1 cellular context compared by ENCODE assay signal in the genomic region with DNA sequence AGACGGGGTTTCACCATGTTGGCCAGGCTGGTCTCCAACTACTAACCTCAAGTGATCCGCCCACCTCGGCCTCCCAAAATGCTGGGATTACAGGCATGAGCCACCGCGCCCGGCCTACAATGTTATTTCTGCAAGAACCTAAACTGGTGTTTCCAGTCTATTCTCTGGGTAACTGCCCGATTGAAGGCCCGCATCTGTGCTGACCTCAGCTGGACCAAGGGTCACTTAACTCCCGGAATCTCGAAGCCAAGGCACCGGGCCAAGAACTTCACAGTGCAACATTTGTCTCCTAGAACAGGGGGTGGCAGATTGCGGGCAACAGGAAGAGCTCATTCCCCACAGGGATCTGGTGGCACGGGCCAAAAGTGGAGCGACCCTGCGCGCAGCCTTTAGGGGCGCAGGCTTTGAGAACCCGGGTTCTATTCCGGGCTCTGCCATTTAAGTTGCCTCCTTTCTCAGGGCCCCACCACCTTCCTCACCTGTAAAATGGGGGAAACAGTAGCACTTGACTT.
TF ChIP-seq lines count a peak whose summit lies in the region.

No MANE protein-coding gene starts in this region.

TF ChIP-seq in HepG2, 621 proteins besides CTCF, POLR2A, EP300 and RAD21 (continued from another document):
- TF ChIP-seq, protein P1, sequence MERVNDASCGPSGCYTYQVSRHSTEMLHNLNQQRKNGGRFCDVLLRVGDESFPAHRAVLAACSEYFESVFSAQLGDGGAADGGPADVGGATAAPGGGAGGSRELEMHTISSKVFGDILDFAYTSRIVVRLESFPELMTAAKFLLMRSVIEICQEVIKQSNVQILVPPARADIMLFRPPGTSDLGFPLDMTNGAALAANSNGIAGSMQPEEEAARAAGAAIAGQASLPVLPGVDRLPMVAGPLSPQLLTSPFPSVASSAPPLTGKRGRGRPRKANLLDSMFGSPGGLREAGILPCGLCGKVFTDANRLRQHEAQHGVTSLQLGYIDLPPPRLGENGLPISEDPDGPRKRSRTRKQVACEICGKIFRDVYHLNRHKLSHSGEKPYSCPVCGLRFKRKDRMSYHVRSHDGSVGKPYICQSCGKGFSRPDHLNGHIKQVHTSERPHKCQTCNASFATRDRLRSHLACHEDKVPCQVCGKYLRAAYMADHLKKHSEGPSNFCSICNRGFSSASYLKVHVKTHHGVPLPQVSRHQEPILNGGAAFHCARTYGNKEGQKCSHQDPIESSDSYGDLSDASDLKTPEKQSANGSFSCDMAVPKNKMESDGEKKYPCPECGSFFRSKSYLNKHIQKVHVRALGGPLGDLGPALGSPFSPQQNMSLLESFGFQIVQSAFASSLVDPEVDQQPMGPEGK (CRISPR knock-in tag; IDR thresholded peaks at IDR 0.05) = peak; percentile 4; the same call in 1 of the 2 replicates
- TF ChIP-seq ZFP37 (CRISPR knock-in tag; IDR thresholded peaks at IDR 0.05; ENCODE audit: borderline replicate concordance) = no peak
- TF ChIP-seq, protein P2, sequence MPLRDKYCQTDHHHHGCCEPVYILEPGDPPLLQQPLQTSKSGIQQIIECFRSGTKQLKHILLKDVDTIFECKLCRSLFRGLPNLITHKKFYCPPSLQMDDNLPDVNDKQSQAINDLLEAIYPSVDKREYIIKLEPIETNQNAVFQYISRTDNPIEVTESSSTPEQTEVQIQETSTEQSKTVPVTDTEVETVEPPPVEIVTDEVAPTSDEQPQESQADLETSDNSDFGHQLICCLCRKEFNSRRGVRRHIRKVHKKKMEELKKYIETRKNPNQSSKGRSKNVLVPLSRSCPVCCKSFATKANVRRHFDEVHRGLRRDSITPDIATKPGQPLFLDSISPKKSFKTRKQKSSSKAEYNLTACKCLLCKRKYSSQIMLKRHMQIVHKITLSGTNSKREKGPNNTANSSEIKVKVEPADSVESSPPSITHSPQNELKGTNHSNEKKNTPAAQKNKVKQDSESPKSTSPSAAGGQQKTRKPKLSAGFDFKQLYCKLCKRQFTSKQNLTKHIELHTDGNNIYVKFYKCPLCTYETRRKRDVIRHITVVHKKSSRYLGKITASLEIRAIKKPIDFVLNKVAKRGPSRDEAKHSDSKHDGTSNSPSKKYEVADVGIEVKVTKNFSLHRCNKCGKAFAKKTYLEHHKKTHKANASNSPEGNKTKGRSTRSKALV (CRISPR knock-in tag; IDR thresholded peaks at IDR 0.05) = no peak
- no peak for TF ChIP-seq STAT5B (CRISPR knock-in tag; IDR thresholded peaks at IDR 0.05)
- TF ChIP-seq, protein P3, sequence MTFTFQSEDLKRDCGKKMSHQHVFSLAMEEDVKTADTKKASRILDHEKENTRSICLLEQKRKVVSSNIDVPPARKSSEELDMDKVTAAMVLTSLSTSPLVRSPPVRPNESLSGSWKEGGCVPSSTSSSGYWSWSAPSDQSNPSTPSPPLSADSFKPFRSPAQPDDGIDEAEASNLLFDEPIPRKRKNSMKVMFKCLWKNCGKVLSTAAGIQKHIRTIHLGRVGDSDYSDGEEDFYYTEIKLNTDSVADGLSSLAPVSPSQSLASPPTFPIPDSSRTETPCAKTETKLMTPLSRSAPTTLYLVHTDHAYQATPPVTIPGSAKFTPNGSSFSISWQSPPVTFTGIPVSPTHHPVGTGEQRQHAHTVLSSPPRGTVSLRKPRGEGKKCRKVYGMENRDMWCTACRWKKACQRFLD (CRISPR knock-in tag; IDR thresholded peaks at IDR 0.05; ENCODE audit: borderline replicate concordance) = no peak
- TF ChIP-seq, protein P4, sequence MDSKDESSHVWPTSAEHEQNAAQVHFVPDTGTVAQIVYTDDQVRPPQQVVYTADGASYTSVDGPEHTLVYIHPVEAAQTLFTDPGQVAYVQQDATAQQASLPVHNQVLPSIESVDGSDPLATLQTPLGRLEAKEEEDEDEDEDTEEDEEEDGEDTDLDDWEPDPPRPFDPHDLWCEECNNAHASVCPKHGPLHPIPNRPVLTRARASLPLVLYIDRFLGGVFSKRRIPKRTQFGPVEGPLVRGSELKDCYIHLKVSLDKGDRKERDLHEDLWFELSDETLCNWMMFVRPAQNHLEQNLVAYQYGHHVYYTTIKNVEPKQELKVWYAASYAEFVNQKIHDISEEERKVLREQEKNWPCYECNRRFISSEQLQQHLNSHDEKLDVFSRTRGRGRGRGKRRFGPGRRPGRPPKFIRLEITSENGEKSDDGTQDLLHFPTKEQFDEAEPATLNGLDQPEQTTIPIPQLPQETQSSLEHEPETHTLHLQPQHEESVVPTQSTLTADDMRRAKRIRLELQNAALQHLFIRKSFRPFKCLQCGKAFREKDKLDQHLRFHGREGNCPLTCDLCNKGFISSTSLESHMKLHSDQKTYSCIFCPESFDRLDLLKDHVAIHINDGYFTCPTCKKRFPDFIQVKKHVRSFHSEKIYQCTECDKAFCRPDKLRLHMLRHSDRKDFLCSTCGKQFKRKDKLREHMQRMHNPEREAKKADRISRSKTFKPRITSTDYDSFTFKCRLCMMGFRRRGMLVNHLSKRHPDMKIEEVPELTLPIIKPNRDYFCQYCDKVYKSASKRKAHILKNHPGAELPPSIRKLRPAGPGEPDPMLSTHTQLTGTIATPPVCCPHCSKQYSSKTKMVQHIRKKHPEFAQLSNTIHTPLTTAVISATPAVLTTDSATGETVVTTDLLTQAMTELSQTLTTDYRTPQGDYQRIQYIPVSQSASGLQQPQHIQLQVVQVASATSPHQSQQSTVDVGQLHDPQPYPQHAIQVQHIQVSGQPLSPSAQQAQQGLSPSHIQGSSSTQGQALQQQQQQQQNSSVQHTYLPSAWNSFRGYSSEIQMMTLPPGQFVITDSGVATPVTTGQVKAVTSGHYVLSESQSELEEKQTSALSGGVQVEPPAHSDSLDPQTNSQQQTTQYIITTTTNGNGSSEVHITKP (CRISPR knock-in tag; IDR thresholded peaks at IDR 0.05; ENCODE audit: low read depth) = peak; percentile 89
- no peak for TF ChIP-seq ZNF782 (CRISPR knock-in tag; IDR thresholded peaks at IDR 0.05; ENCODE audit: borderline replicate concordance)
- peak; percentile 18; the same call in 1 of the 2 replicates for TF ChIP-seq POLR2G (IDR thresholded peaks at IDR 0.05; ENCODE audit: low read depth, low read length)
- TF ChIP-seq ZNF101 (CRISPR knock-in tag; IDR thresholded peaks at IDR 0.05; ENCODE audit: borderline replicate concordance, low read depth) = 0 out of 2 replicates have a peak, but pooled peaks have one; percentile 69
- no peak for TF ChIP-seq ZNF10 (CRISPR knock-in tag; IDR thresholded peaks at IDR 0.05; ENCODE audit: borderline replicate concordance, low read depth)
- no peak; the same call in 1 of the 2 replicates for TF ChIP-seq KDM2A (CRISPR knock-in tag; IDR thresholded peaks at IDR 0.05; ENCODE audit: borderline replicate concordance, low read depth)
- TF ChIP-seq MED1 (CRISPR knock-in tag; IDR thresholded peaks at IDR 0.05) = no peak
- no peak for TF ChIP-seq ZNF605 (CRISPR knock-in tag; IDR thresholded peaks at IDR 0.05)
- TF ChIP-seq CCDC6 (CRISPR knock-in tag; IDR thresholded peaks at IDR 0.05) = no peak
- TF ChIP-seq ZSCAN30 (CRISPR knock-in tag; IDR thresholded peaks at IDR 0.05) = 0 out of 2 replicates have a peak, but pooled peaks have one; percentile 19
- no peak for TF ChIP-seq STAG1 (CRISPR knock-in tag; IDR thresholded peaks at IDR 0.05)
- TF ChIP-seq FOXK1 (CRISPR knock-in tag; IDR thresholded peaks at IDR 0.05; ENCODE audit: borderline replicate concordance, low read depth) = no peak
- TF ChIP-seq GATAD1 (CRISPR knock-in tag; IDR thresholded peaks at IDR 0.05) = 0 out of 2 replicates have a peak, but pooled peaks have one; percentile 32
- TF ChIP-seq SIN3B (IDR thresholded peaks at IDR 0.05; ENCODE audit: low read length) = no peak
- TF ChIP-seq MAFF (IDR thresholded peaks at IDR 0.05; ENCODE audit: low read depth, low read length) = peak; percentile 27; the same call in 1 of the 2 replicates
- peak; percentile 68; the same call in 1 of the 2 replicates for TF ChIP-seq HNRNPL (IDR thresholded peaks at IDR 0.05; ENCODE audit: low read depth, low read length)
- TF ChIP-seq ESRRA (CRISPR knock-in tag; IDR thresholded peaks at IDR 0.05; ENCODE audit: low read depth) = no peak
- TF ChIP-seq PRPF4 (IDR thresholded peaks at IDR 0.05; ENCODE audit: low read depth, low read length, poor library complexity, severe bottlenecking) = no peak
- no peak for TF ChIP-seq HOXA5 (CRISPR knock-in tag; IDR thresholded peaks at IDR 0.05)
- TF ChIP-seq, protein P5, sequence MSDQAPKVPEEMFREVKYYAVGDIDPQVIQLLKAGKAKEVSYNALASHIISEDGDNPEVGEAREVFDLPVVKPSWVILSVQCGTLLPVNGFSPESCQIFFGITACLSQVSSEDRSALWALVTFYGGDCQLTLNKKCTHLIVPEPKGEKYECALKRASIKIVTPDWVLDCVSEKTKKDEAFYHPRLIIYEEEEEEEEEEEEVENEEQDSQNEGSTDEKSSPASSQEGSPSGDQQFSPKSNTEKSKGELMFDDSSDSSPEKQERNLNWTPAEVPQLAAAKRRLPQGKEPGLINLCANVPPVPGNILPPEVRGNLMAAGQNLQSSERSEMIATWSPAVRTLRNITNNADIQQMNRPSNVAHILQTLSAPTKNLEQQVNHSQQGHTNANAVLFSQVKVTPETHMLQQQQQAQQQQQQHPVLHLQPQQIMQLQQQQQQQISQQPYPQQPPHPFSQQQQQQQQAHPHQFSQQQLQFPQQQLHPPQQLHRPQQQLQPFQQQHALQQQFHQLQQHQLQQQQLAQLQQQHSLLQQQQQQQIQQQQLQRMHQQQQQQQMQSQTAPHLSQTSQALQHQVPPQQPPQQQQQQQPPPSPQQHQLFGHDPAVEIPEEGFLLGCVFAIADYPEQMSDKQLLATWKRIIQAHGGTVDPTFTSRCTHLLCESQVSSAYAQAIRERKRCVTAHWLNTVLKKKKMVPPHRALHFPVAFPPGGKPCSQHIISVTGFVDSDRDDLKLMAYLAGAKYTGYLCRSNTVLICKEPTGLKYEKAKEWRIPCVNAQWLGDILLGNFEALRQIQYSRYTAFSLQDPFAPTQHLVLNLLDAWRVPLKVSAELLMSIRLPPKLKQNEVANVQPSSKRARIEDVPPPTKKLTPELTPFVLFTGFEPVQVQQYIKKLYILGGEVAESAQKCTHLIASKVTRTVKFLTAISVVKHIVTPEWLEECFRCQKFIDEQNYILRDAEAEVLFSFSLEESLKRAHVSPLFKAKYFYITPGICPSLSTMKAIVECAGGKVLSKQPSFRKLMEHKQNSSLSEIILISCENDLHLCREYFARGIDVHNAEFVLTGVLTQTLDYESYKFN (CRISPR knock-in tag; conservative IDR thresholded peaks at IDR 0.05) = peak; percentile 11; the same call in 1 of the 2 replicates
- TF ChIP-seq FOSL1 (CRISPR knock-in tag; IDR thresholded peaks at IDR 0.05; ENCODE audit: borderline replicate concordance) = no peak
- peak; percentile 10; the same call in 1 of the 2 replicates for TF ChIP-seq ELF1 (CRISPR knock-in tag; IDR thresholded peaks at IDR 0.05)
- no peak for TF ChIP-seq ZNF484 (CRISPR knock-in tag; IDR thresholded peaks at IDR 0.05; ENCODE audit: borderline replicate concordance, low read depth)
- TF ChIP-seq HES4 (CRISPR knock-in tag; IDR thresholded peaks at IDR 0.05; ENCODE audit: borderline replicate concordance) = no peak
- TF ChIP-seq, protein P6, sequence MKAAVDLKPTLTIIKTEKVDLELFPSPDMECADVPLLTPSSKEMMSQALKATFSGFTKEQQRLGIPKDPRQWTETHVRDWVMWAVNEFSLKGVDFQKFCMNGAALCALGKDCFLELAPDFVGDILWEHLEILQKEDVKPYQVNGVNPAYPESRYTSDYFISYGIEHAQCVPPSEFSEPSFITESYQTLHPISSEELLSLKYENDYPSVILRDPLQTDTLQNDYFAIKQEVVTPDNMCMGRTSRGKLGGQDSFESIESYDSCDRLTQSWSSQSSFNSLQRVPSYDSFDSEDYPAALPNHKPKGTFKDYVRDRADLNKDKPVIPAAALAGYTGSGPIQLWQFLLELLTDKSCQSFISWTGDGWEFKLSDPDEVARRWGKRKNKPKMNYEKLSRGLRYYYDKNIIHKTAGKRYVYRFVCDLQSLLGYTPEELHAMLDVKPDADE (CRISPR knock-in tag; IDR thresholded peaks at IDR 0.05) = no peak
- peak; percentile 11; the same call in 1 of the 2 replicates for TF ChIP-seq ZFX (CRISPR knock-in tag; IDR thresholded peaks at IDR 0.05; ENCODE audit: low read depth)
